8 cellular contexts compared by ENCODE assay signal in the genomic region with DNA sequence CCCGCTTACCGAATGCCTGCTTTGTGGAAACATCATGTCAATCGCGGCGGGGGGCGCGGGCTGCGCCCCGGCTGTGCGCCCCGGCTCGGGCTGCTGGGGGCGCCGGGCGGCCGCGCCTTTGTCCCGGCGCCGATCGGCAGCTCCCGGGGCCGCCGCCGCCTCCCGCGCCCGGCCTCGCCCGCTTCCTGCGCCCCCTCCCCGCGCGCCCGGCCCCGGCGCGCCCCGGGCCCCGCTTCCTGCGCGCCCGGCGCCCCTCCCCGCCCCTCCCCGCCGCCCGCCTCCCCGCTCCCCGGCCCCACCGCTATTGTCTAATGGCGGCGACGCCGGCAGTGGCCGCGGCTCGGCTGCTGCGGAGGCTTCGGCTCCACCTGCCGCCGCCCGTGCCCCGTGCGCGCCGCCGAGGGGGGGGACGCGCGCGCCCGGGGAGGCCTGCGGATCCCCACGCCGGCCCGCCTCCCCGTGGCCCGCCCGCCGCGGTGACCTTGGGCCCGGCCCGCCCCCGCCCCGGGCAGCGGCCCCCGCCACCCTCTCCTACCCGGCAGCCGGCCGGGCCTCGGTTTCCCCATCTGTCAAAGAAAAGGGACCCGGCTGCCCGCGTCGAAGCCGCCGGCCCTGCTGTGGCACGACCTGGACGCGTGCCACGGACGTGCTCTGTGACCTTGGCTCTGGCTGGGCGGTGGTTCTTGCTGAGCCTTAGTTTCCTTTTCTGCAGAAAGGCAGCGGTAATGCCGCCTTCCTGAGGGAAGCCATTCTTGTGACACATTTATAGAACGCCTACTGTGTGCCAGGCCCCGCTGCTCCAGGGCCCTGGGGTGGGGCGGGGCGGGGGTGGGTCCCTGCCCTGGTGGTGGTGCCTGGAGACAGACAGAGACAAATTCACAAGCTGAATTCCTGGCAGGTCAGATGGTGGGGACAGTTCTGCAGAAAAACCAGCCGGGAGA. TPM values are rescaled to one million over a fixed set of nuclear protein-coding genes. Genes with fewer than 3 reads are reported as not detected.
DNase-seq lines count a peak whose midpoint lies in the region; ATAC-seq, FAIRE-seq and TF ChIP-seq lines count a peak whose summit lies in the region.

Gene TLE5, minus strand, starts transcription at position 331 of the 941 bp plus-strand sequence. Its CDS starts 295 bp downstream, at position 36.

- ATAC-seq in GM21390 (IDR thresholded peaks at IDR 0.05; ENCODE audit: unreplicated experiment), result no peak

- DNase-seq in BJ (ENCODE audit: low read depth), result no peak
- no peak for DNase-seq in HFF-Myc (ENCODE audit: extremely low read depth, low read depth)
- DNase-seq in activated gamma-delta T cell (lab: John Stamatoyannopoulos, UW), result peak; percentile 66
- DNase-seq in frontal cortex (ENCODE audit: low spot score in 2 of 2), result peak; percentile 84 to 85
- DNase-seq in nucleus accumbens (lab: John Stamatoyannopoulos, UW), result peak in 40 of 56 donors; percentile 11 to 72 (median 33)

- no peaks in the 10 kb centered on the region for H3K9me3 ChIP-seq in thymus (ENCODE audit: control insufficient read depth)

- WGBS in thymus, result 2% methylated on average over 108 of the region's 111 CpGs

- H3K36me3 ChIP-seq in BJ (ENCODE audit: control insufficient read depth, insufficient read depth, low read length), result peaks cover 18% of the 10 kb centered on the region
- H3K36me3 ChIP-seq in thymus (ENCODE audit: control insufficient read depth, insufficient read depth), result peaks cover 26% of the 10 kb centered on the region

- TF ChIP-seq CTCF in BJ (IDR thresholded peaks at IDR 0.05; ENCODE audit: insufficient read depth, low read depth, low read length) (no peak), HFF-Myc (IDR thresholded peaks at IDR 0.05; ENCODE audit: low read depth, low read length, missing control alignments) (no peak)

- peaks cover 20% of the 10 kb centered on the region for H3K4me1 ChIP-seq in thymus (ENCODE audit: control insufficient read depth, insufficient read depth, low read length)

- FAIRE-seq in frontal cortex (lab: Jason Lieb, UNC), result no peak

- H3K27me3 ChIP-seq in BJ (ENCODE audit: control insufficient read depth, insufficient read depth, low read length), result no peaks in the 10 kb centered on the region
- no peaks in the 10 kb centered on the region for H3K27me3 ChIP-seq in thymus (ENCODE audit: control insufficient read depth, insufficient read depth)

- POLR2A ChIA-PET in BJ (lab: Charles Lee), result no interaction called here

- peak within 1 kb of the TSS; percentile 58 for H3K4me3 ChIP-seq in BJ (ENCODE audit: low read depth, low read length)
- H3K4me3 ChIP-seq in HFF-Myc (replicated peaks; ENCODE audit: low read depth, low read length), result peak within 1 kb of the TSS; percentile 82
- peak within 1 kb of the TSS; percentile 99 for H3K4me3 ChIP-seq in thymus (ENCODE audit: low read length)

- CTCF ChIA-PET in BJ (lab: Yijun Ruan, JAX), result interaction anchor here (0.9 kb wide), 1 partner anchor 13 kb away, joined by 3 read pairs; no protein-coding TSS in a partner anchor

- peak within 1 kb of the TSS; percentile 98 for H3K27ac ChIP-seq in thymus (ENCODE audit: low read depth)

TF ChIP-seq in PFSK-1, 5 proteins besides CTCF, POLR2A, EP300 and RAD21:
- TF ChIP-seq SIN3A (IDR thresholded peaks at IDR 0.05; ENCODE audit: borderline replicate concordance, insufficient read depth, low read length) (no peak), TAF1 (IDR thresholded peaks at IDR 0.05; ENCODE audit: borderline replicate concordance, insufficient read depth, low read length) (0 out of 2 replicates have a peak, but pooled peaks have one; percentile 22)

RNA-seq across cellular contexts. Expression of gene TLE5, which starts in this region (rescaled TPM):
- polyA plus RNA-seq in BJ (2011; rRNA removed) (365 and 579 TPM in 2 replicates), thymus (540 TPM)
- 270 and 438 TPM in 2 replicates for polyA minus RNA-seq in BJ (2011; rRNA and poly(A)+ RNA removed)
- 437 TPM for polyA plus RNA-seq in PFSK-1 (2012; ENCODE audit: insufficient read length, low read depth)
- 97.4 TPM for total RNA-seq in frontal cortex

Comparison
In these comparisons a context has a peak if more than half of its experiments do, and no peak if none do; other contexts are left out.
1. DNase-seq: peak in activated gamma-delta T cell (single experiment), frontal cortex (2 of 2) and nucleus accumbens (40 of 56); none in BJ (single experiment) and HFF-Myc (single experiment).
2. Peak in every context shown above with its lines, with median percentiles within 50 percentile points of each other: H3K4me3 ChIP-seq.